Comparison of ENCODE assay signal across 8 cellular contexts in genomic region chr7:103073989-103074518, GRCh38. TPM values are rescaled to one million over a fixed set of nuclear protein-coding genes. Genes with fewer than 3 reads are reported as not detected.
DNase-seq lines count a peak whose midpoint lies in the region; ATAC-seq and TF ChIP-seq lines count a peak whose summit lies in the region.

No MANE protein-coding gene starts in this region.

- peaks cover 7% of the 10 kb centered on the region for H3K9me3 Mint-ChIP-seq in dendritic cell treated with granulocyte-macrophage colony-stimulating factor and Interleukin-4, amounts not matched to agents 40 ng/mL and 50 ng/mL, for 4 days
- no peaks in the 10 kb centered on the region for H3K9me3 Mint-ChIP-seq in natural killer cell

- ATAC-seq in natural killer cell (no peak), HG03457 (IDR thresholded peaks at IDR 0.05; ENCODE audit: unreplicated experiment) (no peak), GM21423 (IDR thresholded peaks at IDR 0.05; ENCODE audit: unreplicated experiment) (no peak)

- H3K4me1 Mint-ChIP-seq in dendritic cell treated with granulocyte-macrophage colony-stimulating factor and Interleukin-4, amounts not matched to agents 40 ng/mL and 50 ng/mL, for 4 days (ENCODE audit: low read depth): peaks cover 32% of the 10 kb centered on the region
- H3K4me1 Mint-ChIP-seq in natural killer cell: peaks cover 26 to 30% of the 10 kb centered on the region in 2 donors

- H3K36me3 Mint-ChIP-seq in dendritic cell treated with granulocyte-macrophage colony-stimulating factor and Interleukin-4, amounts not matched to agents 40 ng/mL and 50 ng/mL, for 4 days (ENCODE audit: low read depth): peaks cover 25% of the 10 kb centered on the region
- no peaks in the 10 kb centered on the region for H3K36me3 Mint-ChIP-seq in natural killer cell

- no peaks in the 10 kb centered on the region for H3K27me3 Mint-ChIP-seq in dendritic cell treated with granulocyte-macrophage colony-stimulating factor and Interleukin-4, amounts not matched to agents 40 ng/mL and 50 ng/mL, for 4 days
- H3K27me3 Mint-ChIP-seq in natural killer cell (ENCODE audit: low read depth in 2 of 2): no peaks in the 10 kb centered on the region

- H3K4me3 ChIP-seq in GM08714 (ENCODE audit: low read length): peak overlapping the region; percentile 80; the same call in 1 of the 2 replicates

- H3K27ac Mint-ChIP-seq in dendritic cell treated with granulocyte-macrophage colony-stimulating factor and Interleukin-4, amounts not matched to agents 40 ng/mL and 50 ng/mL, for 4 days: peak overlapping the region; percentile 81
- H3K27ac Mint-ChIP-seq in natural killer cell: peak overlapping the region; percentile 34 to 78

- TF ChIP-seq CTCF in natural killer cell (IDR thresholded peaks at IDR 0.05): no peak

- intact Hi-C loops in dendritic cell treated with granulocyte-macrophage colony-stimulating factor and Interleukin-4, amounts not matched to agents 40 ng/mL and 50 ng/mL, for 4 days (cut with micrococcal nuclease): loop anchor here (2.0 to 5.0 kb wide), 2 partner anchors 75 to 327 kb away; partner anchors contain the start of genes FAM185A and NAPEPLD
- intact Hi-C loops in natural killer cell (cut with micrococcal nuclease): loop anchor here (2.0 kb wide), 3 partner anchors 75 to 325 kb away; partner anchors contain the start of genes FAM185A and NAPEPLD

- peak; percentile 6 for DNase-seq in NCI-H345 (lab: John Stamatoyannopoulos, UW)
- DNase-seq in natural killer cell: no peak
- no peak for DNase-seq in germinal center (ENCODE audit: low spot score)
- DNase-seq in iPS-NIHi11 (ENCODE audit: low spot score): no peak

- peak overlapping the region; percentile 89 for H3K4me3 Mint-ChIP-seq in dendritic cell treated with granulocyte-macrophage colony-stimulating factor and Interleukin-4, amounts not matched to agents 40 ng/mL and 50 ng/mL, for 4 days
- H3K4me3 Mint-ChIP-seq in natural killer cell: peak overlapping the region; percentile 74

RNA-seq across cellular contexts. Expression of gene FBXL13, which starts 0.5 kb away (rescaled TPM):
- under 1 TPM; 0.70 to 0.89 (median 0.85) TPM for total RNA-seq in natural killer cell

RNA-seq across cellular contexts. Expression of gene ARMC10, which starts 0.9 kb away (rescaled TPM):
- total RNA-seq in natural killer cell: 10 to 100 TPM; 15.0 to 17.2 (median 15.4) TPM
